2 cellular contexts compared by ENCODE assay signal in the genomic region with DNA sequence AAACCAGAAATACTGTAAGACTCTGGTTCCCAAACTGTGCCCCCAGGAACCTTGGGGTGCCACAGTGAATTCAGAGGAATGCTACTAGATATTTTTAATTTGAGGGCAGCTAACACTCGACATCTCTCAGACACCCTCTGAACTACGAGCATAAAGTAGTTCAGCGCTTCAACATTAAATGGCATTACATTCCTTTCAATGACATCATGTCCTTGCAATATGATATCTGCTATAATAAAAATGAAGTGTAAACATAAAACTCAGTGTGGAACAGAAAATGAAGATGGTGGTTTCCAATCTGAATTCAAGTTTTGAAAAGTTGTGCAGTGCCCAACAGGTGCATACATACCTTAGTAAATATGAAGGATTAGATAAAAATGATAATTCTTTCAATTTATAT.
TF ChIP-seq lines count a peak whose summit lies in the region.

No MANE protein-coding gene starts in this region.

TF ChIP-seq in SK-N-SH treated with all-trans-retinoic acid at 6 μM for 48 hours, 23 proteins besides CTCF, POLR2A, EP300 and RAD21 (continued from another document):
- TF ChIP-seq, protein P1, sequence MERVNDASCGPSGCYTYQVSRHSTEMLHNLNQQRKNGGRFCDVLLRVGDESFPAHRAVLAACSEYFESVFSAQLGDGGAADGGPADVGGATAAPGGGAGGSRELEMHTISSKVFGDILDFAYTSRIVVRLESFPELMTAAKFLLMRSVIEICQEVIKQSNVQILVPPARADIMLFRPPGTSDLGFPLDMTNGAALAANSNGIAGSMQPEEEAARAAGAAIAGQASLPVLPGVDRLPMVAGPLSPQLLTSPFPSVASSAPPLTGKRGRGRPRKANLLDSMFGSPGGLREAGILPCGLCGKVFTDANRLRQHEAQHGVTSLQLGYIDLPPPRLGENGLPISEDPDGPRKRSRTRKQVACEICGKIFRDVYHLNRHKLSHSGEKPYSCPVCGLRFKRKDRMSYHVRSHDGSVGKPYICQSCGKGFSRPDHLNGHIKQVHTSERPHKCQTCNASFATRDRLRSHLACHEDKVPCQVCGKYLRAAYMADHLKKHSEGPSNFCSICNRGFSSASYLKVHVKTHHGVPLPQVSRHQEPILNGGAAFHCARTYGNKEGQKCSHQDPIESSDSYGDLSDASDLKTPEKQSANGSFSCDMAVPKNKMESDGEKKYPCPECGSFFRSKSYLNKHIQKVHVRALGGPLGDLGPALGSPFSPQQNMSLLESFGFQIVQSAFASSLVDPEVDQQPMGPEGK (CRISPR knock-in tag; IDR thresholded peaks at IDR 0.05; ENCODE audit: borderline replicate concordance), result no peak
- TF ChIP-seq ZNF8 (CRISPR knock-in tag; IDR thresholded peaks at IDR 0.05) (no peak), BACH2 (CRISPR knock-in tag; IDR thresholded peaks at IDR 0.05; ENCODE audit: borderline replicate concordance) (no peak), POU6F1 (CRISPR knock-in tag; IDR thresholded peaks at IDR 0.05; ENCODE audit: borderline replicate concordance, low read depth) (no peak), ZNF565 (CRISPR knock-in tag; conservative IDR thresholded peaks at IDR 0.05; ENCODE audit: low read depth) (no peak), RARB (CRISPR knock-in tag; IDR thresholded peaks at IDR 0.05) (no peak), ESRRG (CRISPR knock-in tag; IDR thresholded peaks at IDR 0.05) (no peak), GLIS3 (CRISPR knock-in tag; IDR thresholded peaks at IDR 0.05) (no peak)
- TF ChIP-seq, protein P2, sequence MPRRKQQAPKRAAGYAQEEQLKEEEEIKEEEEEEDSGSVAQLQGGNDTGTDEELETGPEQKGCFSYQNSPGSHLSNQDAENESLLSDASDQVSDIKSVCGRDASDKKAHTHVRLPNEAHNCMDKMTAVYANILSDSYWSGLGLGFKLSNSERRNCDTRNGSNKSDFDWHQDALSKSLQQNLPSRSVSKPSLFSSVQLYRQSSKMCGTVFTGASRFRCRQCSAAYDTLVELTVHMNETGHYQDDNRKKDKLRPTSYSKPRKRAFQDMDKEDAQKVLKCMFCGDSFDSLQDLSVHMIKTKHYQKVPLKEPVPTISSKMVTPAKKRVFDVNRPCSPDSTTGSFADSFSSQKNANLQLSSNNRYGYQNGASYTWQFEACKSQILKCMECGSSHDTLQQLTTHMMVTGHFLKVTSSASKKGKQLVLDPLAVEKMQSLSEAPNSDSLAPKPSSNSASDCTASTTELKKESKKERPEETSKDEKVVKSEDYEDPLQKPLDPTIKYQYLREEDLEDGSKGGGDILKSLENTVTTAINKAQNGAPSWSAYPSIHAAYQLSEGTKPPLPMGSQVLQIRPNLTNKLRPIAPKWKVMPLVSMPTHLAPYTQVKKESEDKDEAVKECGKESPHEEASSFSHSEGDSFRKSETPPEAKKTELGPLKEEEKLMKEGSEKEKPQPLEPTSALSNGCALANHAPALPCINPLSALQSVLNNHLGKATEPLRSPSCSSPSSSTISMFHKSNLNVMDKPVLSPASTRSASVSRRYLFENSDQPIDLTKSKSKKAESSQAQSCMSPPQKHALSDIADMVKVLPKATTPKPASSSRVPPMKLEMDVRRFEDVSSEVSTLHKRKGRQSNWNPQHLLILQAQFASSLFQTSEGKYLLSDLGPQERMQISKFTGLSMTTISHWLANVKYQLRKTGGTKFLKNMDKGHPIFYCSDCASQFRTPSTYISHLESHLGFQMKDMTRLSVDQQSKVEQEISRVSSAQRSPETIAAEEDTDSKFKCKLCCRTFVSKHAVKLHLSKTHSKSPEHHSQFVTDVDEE (CRISPR knock-in tag; IDR thresholded peaks at IDR 0.05), result no peak

TF ChIP-seq in SK-N-SH, 30 proteins besides CTCF, POLR2A, EP300 and RAD21:
- TF ChIP-seq ZBTB33 (IDR thresholded peaks at IDR 0.05; ENCODE audit: borderline replicate concordance, low read depth), result no peak
- TF ChIP-seq ELF1 (IDR thresholded peaks at IDR 0.05), result no peak
- no peak for TF ChIP-seq SIN3A (IDR thresholded peaks at IDR 0.05; ENCODE audit: borderline replicate concordance, low read depth, low read length)
- no peak for TF ChIP-seq POLR2AphosphoS5 (IDR thresholded peaks at IDR 0.05; ENCODE audit: low read depth, low read length)
- no peak for TF ChIP-seq MXI1 (IDR thresholded peaks at IDR 0.05; ENCODE audit: low read depth, low read length)
- no peak for TF ChIP-seq USF1 (IDR thresholded peaks at IDR 0.05; ENCODE audit: borderline replicate concordance, low read depth)
- no peak for TF ChIP-seq EZH2phosphoT487 (IDR thresholded peaks at IDR 0.05; ENCODE audit: borderline replicate concordance, low read depth)
- TF ChIP-seq GABPA (IDR thresholded peaks at IDR 0.05; ENCODE audit: low read depth), result no peak
- TF ChIP-seq, protein P3, sequence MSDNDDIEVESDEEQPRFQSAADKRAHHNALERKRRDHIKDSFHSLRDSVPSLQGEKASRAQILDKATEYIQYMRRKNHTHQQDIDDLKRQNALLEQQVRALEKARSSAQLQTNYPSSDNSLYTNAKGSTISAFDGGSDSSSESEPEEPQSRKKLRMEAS (IDR thresholded peaks at IDR 0.05; ENCODE audit: low read depth), result no peak
- no peak for TF ChIP-seq CHD2 (IDR thresholded peaks at IDR 0.05; ENCODE audit: low read length, partially characterized antibody)
- no peak for TF ChIP-seq RCOR1 (IDR thresholded peaks at IDR 0.05; ENCODE audit: low read length)
- TF ChIP-seq REST (IDR thresholded peaks at IDR 0.05; ENCODE audit: low read depth, low read length), result no peak
- TF ChIP-seq FOSL2 (IDR thresholded peaks at IDR 0.05; ENCODE audit: borderline replicate concordance, low read depth), result no peak
- TF ChIP-seq GATA2 (CRISPR knock-in tag; IDR thresholded peaks at IDR 0.05), result no peak
- TF ChIP-seq YY1 (IDR thresholded peaks at IDR 0.05; ENCODE audit: low read depth), result no peak
- no peak for TF ChIP-seq FOXJ3 (CRISPR knock-in tag; IDR thresholded peaks at IDR 0.05)
